Comparison of ENCODE assay signal across 12 cellular contexts in genomic region chr15:63371297-63371918, GRCh38. TPM values are rescaled to one million over a fixed set of nuclear protein-coding genes. Genes with fewer than 3 reads are reported as not detected.
DNase-seq lines count a peak whose midpoint lies in the region; ATAC-seq and TF ChIP-seq lines count a peak whose summit lies in the region.
"Had no signal": no experiment of that assay in that cellular context is flagged by ENCODE, and none has a peak within 500 bp of the region (broad histone marks: within the 10 kb centered on the region; RNA-seq: fewer than 3 reads in every experiment).

No MANE protein-coding gene starts in this region.

- 91% methylated on average over 15 of the region's 15 CpGs for WGBS in SK-N-SH (ENCODE audit: low lambda C conversion rate)
- 78 to 80% methylated on average over 15 of the region's 15 CpGs for WGBS in tibial nerve, 2 donors

- H3K27me3 Mint-ChIP-seq in natural killer cell (ENCODE audit: low read depth in 2 of 2): peaks cover 0 to 1% of the 10 kb centered on the region in 2 donors
- H3K27me3 Mint-ChIP-seq: activated naive CD4-positive, alpha-beta T cell treated with anti-CD3 and anti-CD28 coated beads, Interleukin-2, amount 50 U/mL, for 24 hours had no signal

- TF ChIP-seq RAD21 in SK-N-SH (IDR thresholded peaks at IDR 0.05; ENCODE audit: low read length): no peak

- H3K4me1 Mint-ChIP-seq in natural killer cell: peaks cover 0 to 5% of the 10 kb centered on the region in 2 donors

- no peaks in the 10 kb centered on the region for H3K9me3 ChIP-seq in SK-N-SH
- H3K9me3 ChIP-seq in ascending aorta: no peaks in the 10 kb centered on the region
- H3K9me3 ChIP-seq in tibial nerve: no peaks in the 10 kb centered on the region

- TF ChIP-seq POLR2A in tibial nerve (IDR thresholded peaks at IDR 0.05): no peak

- H3K36me3 ChIP-seq in SK-N-SH (replicated peaks in 1 of 2; ENCODE audit: control insufficient read depth in 1 of 2, insufficient read depth in 2 of 2, low read length in 1 of 2) (no peaks in the 10 kb centered on the region), ascending aorta (no peaks in the 10 kb centered on the region), tibial nerve (no peaks in the 10 kb centered on the region)

- no peaks in the 10 kb centered on the region for H3K9me3 Mint-ChIP-seq in natural killer cell
- H3K9me3 Mint-ChIP-seq: activated naive CD4-positive, alpha-beta T cell treated with anti-CD3 and anti-CD28 coated beads, Interleukin-2, amount 50 U/mL, for 24 hours had no signal

- H3K27ac Mint-ChIP-seq in natural killer cell: no peak overlapping the region
- H3K27ac Mint-ChIP-seq: activated naive CD4-positive, alpha-beta T cell treated with anti-CD3 and anti-CD28 coated beads, Interleukin-2, amount 50 U/mL, for 24 hours had no signal

- H3K4me1 ChIP-seq in SK-N-SH (ENCODE audit: control insufficient read depth in 1 of 2, insufficient read depth in 2 of 2, low read depth in 1 of 2, low read length in 1 of 2): peaks cover 20 to 52% of the 10 kb centered on the region in 2 experiments; a peak in 3 of 4 replicates
- H3K4me1 ChIP-seq in ascending aorta: peaks cover 19 to 22% of the 10 kb centered on the region in 2 donors
- peaks cover 0 to 27% (median 9%) of the 10 kb centered on the region in 4 donors for H3K4me1 ChIP-seq in tibial nerve

- no peaks in the 10 kb centered on the region for H3K36me3 Mint-ChIP-seq in natural killer cell
- H3K36me3 Mint-ChIP-seq: activated naive CD4-positive, alpha-beta T cell treated with anti-CD3 and anti-CD28 coated beads, Interleukin-2, amount 50 U/mL, for 24 hours had no signal

- TF ChIP-seq EP300 in SK-N-SH (IDR thresholded peaks at IDR 0.05; ENCODE audit: borderline replicate concordance in 1 of 2, low read depth in 1 of 2, low read length in 1 of 2) (no peak), tibial nerve (IDR thresholded peaks at IDR 0.05) (peak in 1 of 2 donors; percentile 32)

- POLR2A ChIA-PET in SK-N-SH (lab: Yijun Ruan, JAX): no interaction called here

- peak overlapping the region; percentile 54; the same call in 1 of the 2 replicates for H3K4me2 ChIP-seq in SK-N-SH

- peak overlapping the region in 1 of 2 experiments; percentile 88; a peak in 2 of 4 replicates for H3K27ac ChIP-seq in SK-N-SH (ENCODE audit: low read depth in 2 of 2, low read length in 1 of 2)
- H3K27ac ChIP-seq in ascending aorta: peak overlapping the region; percentile 35 to 77
- peak overlapping the region in 3 of 4 donors; percentile 9 to 73 (median 52) for H3K27ac ChIP-seq in tibial nerve
- H3K27ac ChIP-seq: VCaP had no signal

- H3K27me3 ChIP-seq in SK-N-SH (ENCODE audit: insufficient read depth): no peaks in the 10 kb centered on the region
- H3K27me3 ChIP-seq in ascending aorta: no peaks in the 10 kb centered on the region
- no peaks in the 10 kb centered on the region for H3K27me3 ChIP-seq in tibial nerve

- H3K9ac ChIP-seq in SK-N-SH: no peak overlapping the region

- H4K20me1 ChIP-seq in SK-N-SH (ENCODE audit: insufficient read depth): no peaks in the 10 kb centered on the region

- peaks cover 22% of the 10 kb centered on the region for H3K79me2 ChIP-seq in SK-N-SH (ENCODE audit: insufficient read depth)

- no peaks in the 10 kb centered on the region for H3K9me2 ChIP-seq in SK-N-SH

- TF ChIP-seq CTCF in SK-N-SH (IDR thresholded peaks at IDR 0.05) (no peak), ascending aorta (IDR thresholded peaks at IDR 0.05) (no peak), tibial nerve (IDR thresholded peaks at IDR 0.05) (no peak), natural killer cell (IDR thresholded peaks at IDR 0.05) (no peak)

- DNase-seq in SK-N-SH (no peak), ascending aorta (ENCODE audit: low spot score in 2 of 2) (no peak), iris pigment epithelial cell (ENCODE audit: low read depth) (peak; percentile 91), tibial nerve (ENCODE audit: low spot score in 2 of 2) (peak in 1 of 2 donors; percentile 53), NCI-H1048 (lab: John Stamatoyannopoulos, UW) (no peak), NCI-H146 treated with DMSO at 0.1 percent for 48 hours (lab: John Stamatoyannopoulos, UW; ENCODE audit: unreplicated experiment) (no peak), natural killer cell (no peak)
- DNase-seq: islet precursor cell, NCI-H1436 treated with DMSO at 0.1 percent for 48 hours had no signal

- H3F3A ChIP-seq in SK-N-SH (replicated peaks; ENCODE audit: insufficient read depth): peaks cover 42% of the 10 kb centered on the region

- CTCF ChIA-PET in SK-N-SH (lab: Yijun Ruan, JAX): no interaction called here

- ATAC-seq in SK-N-SH treated with all-trans-retinoic acid at 6 μM for 48 hours (no peak), natural killer cell (no peak)

- H3K4me3 ChIP-seq in SK-N-SH (ENCODE audit: low read depth in 2 of 2, low read length in 1 of 2) (no peak overlapping the region), ascending aorta (no peak overlapping the region), tibial nerve (no peak overlapping the region)

- intact Hi-C loops in ascending aorta (cut with DNase I): no loop called here
- intact Hi-C loops in natural killer cell (cut with micrococcal nuclease): loop anchor here (2.0 kb wide), 1 partner anchor 21 kb away; no protein-coding TSS in a partner anchor

- no peak overlapping the region; the same call in 1 of the 2 replicates for H2AFZ ChIP-seq in SK-N-SH (ENCODE audit: low read depth)

- H3K4me3 Mint-ChIP-seq in natural killer cell: no peak overlapping the region
- H3K4me3 Mint-ChIP-seq: activated naive CD4-positive, alpha-beta T cell treated with anti-CD3 and anti-CD28 coated beads, Interleukin-2, amount 50 U/mL, for 24 hours had no signal

TF ChIP-seq in SK-N-SH, 30 proteins besides CTCF, POLR2A, EP300 and RAD21:
- TF ChIP-seq GABPA (IDR thresholded peaks at IDR 0.05; ENCODE audit: low read depth) (no peak), SMC3 (IDR thresholded peaks at IDR 0.05; ENCODE audit: low read depth, low read length) (no peak), EZH2phosphoT487 (IDR thresholded peaks at IDR 0.05; ENCODE audit: borderline replicate concordance, low read depth) (no peak), RFX5 (IDR thresholded peaks at IDR 0.05; ENCODE audit: low read length) (no peak), YY1 (IDR thresholded peaks at IDR 0.05; ENCODE audit: low read depth) (no peak), TAF1 (IDR thresholded peaks at IDR 0.05; ENCODE audit: borderline replicate concordance, low read depth, low read length) (no peak), SIN3A (IDR thresholded peaks at IDR 0.05; ENCODE audit: borderline replicate concordance, low read depth, low read length) (no peak), JUND (IDR thresholded peaks at IDR 0.05) (no peak), MAX (IDR thresholded peaks at IDR 0.05; ENCODE audit: low read depth) (no peak)
TF ChIP-seq in SK-N-SH: peak in this region for 0.

TF ChIP-seq in SK-N-SH treated with all-trans-retinoic acid at 6 μM for 48 hours, 23 proteins besides CTCF, POLR2A, EP300 and RAD21 (continues in another document):
- TF ChIP-seq POU6F1 (CRISPR knock-in tag; IDR thresholded peaks at IDR 0.05; ENCODE audit: borderline replicate concordance, low read depth) (no peak), ARNTL (CRISPR knock-in tag; IDR thresholded peaks at IDR 0.05; ENCODE audit: borderline replicate concordance, low read depth) (no peak), ZFP30 (CRISPR knock-in tag; IDR thresholded peaks at IDR 0.05) (no peak), CSRNP3 (CRISPR knock-in tag; IDR thresholded peaks at IDR 0.05) (no peak), PATZ1 (CRISPR knock-in tag; IDR thresholded peaks at IDR 0.05; ENCODE audit: borderline replicate concordance) (no peak), RARB (CRISPR knock-in tag; IDR thresholded peaks at IDR 0.05) (no peak)

RNA-seq across cellular contexts. Expression of gene CA12, which starts 10.2 kb away (rescaled TPM):
- polyA plus RNA-seq in SK-N-SH (2012; rRNA removed): 39.4 and 44.3 TPM in 2 replicates
- 32.6 and 41.3 TPM in 2 replicates for polyA plus RNA-seq in SK-N-SH (2012; cell fraction: cytosol; rRNA removed)
- 25.4 and 33.6 TPM in 2 replicates for polyA plus RNA-seq in SK-N-SH (2012; cell fraction: nucleus; rRNA removed)
- total RNA-seq in ascending aorta (10.7 TPM), tibial nerve (1 to 10 TPM in 2 of 4 donors, under 1 TPM in 2; 0.22 to 2.5 (median 1.1) TPM), natural killer cell (not detected)
